Comparison of ENCODE assay signal across 18 cellular contexts in the genomic region with DNA sequence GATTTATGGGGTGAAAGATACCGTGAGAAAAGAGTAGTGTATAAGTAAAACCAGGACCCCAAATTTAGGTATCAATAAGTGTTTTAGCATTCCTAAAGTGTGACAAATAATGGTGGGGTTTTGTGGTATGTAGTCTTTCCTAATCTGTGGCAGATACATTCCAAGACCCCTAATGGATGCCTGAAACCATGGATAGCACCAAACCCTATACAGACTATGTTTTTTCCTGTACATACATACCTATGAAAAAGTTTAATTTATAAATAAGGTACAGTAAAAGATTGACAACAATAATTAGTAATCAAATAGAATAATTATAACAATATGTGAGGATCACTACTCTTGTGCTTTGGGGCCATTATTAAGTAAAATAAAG. TPM values are rescaled to one million over a fixed set of nuclear protein-coding genes. Genes with fewer than 3 reads are reported as not detected.
DNase-seq lines count a peak whose midpoint lies in the region; ATAC-seq and TF ChIP-seq lines count a peak whose summit lies in the region.
"Had no signal": no experiment of that assay in that cellular context is flagged by ENCODE, and none has a peak within 500 bp of the region (broad histone marks: within the 10 kb centered on the region; RNA-seq: fewer than 3 reads in every experiment).

No MANE protein-coding gene starts in this region.

- no peak overlapping the region for H3K4me2 ChIP-seq in MM.1S (ENCODE audit: low read depth, low read length)

- H3K79me2 ChIP-seq in MM.1S (ENCODE audit: low read length) = no peaks in the 10 kb centered on the region

- H3K27me3 Mint-ChIP-seq in activated T-cell treated with anti-CD3 and anti-CD28 coated beads, Interleukin-2, amount 50 U/mL, for 24 hours = peaks cover 6% of the 10 kb centered on the region
- peaks cover 3% of the 10 kb centered on the region for H3K27me3 Mint-ChIP-seq in HFFc6 (ENCODE audit: insufficient read depth)
- H3K27me3 Mint-ChIP-seq in activated naive CD8-positive, alpha-beta T cell treated with anti-CD3 and anti-CD28 coated beads, Interleukin-2, amount 50 U/mL, for 24 hours = peaks cover 3% of the 10 kb centered on the region
- no peaks in the 10 kb centered on the region for H3K27me3 Mint-ChIP-seq in osteocyte (ENCODE audit: unreplicated experiment)

- H3K27ac Mint-ChIP-seq in activated T-cell treated with anti-CD3 and anti-CD28 coated beads, Interleukin-2, amount 50 U/mL, for 24 hours = peak overlapping the region; percentile 94
- peak overlapping the region; percentile 89; the same call in 1 of the 2 replicates for H3K27ac Mint-ChIP-seq in HFFc6
- H3K27ac Mint-ChIP-seq in activated naive CD8-positive, alpha-beta T cell treated with anti-CD3 and anti-CD28 coated beads, Interleukin-2, amount 50 U/mL, for 24 hours = peak overlapping the region; percentile 92
- peak overlapping the region; percentile 6 for H3K27ac Mint-ChIP-seq in osteocyte (ENCODE audit: unreplicated experiment)
- H3K27ac Mint-ChIP-seq: activated CD4-positive, alpha-beta memory T cell treated with anti-CD3 and anti-CD28 coated beads, Interleukin-2, amount 10 ng/mL, durations not matched to agents 7 days and 5 days had no signal

- H3K9me2 ChIP-seq in MM.1S (replicated peaks; ENCODE audit: insufficient read depth, low read length) = no peaks in the 10 kb centered on the region

- H3K36me3 ChIP-seq in upper lobe of right lung = no peaks in the 10 kb centered on the region
- H3K36me3 ChIP-seq in MM.1S (replicated peaks; ENCODE audit: insufficient read depth, low read length) = no peaks in the 10 kb centered on the region
- H3K36me3 ChIP-seq: ascending aorta, heart left ventricle, prostate gland had no signal

- no peak overlapping the region for H2AFZ ChIP-seq in MM.1S (ENCODE audit: low read length)

- no peaks in the 10 kb centered on the region for H3K36me3 Mint-ChIP-seq in activated T-cell treated with anti-CD3 and anti-CD28 coated beads, Interleukin-2, amount 50 U/mL, for 24 hours (ENCODE audit: low read depth)
- H3K36me3 Mint-ChIP-seq in HFFc6 (ENCODE audit: low read depth) (no peaks in the 10 kb centered on the region), osteocyte (ENCODE audit: unreplicated experiment) (no peaks in the 10 kb centered on the region)
- H3K36me3 Mint-ChIP-seq in activated naive CD8-positive, alpha-beta T cell treated with anti-CD3 and anti-CD28 coated beads, Interleukin-2, amount 50 U/mL, for 24 hours (ENCODE audit: low read depth) = peaks cover 3% of the 10 kb centered on the region

- H3K9me3 Mint-ChIP-seq in activated T-cell treated with anti-CD3 and anti-CD28 coated beads, Interleukin-2, amount 50 U/mL, for 24 hours = no peaks in the 10 kb centered on the region
- H3K9me3 Mint-ChIP-seq in HFFc6 = no peaks in the 10 kb centered on the region
- H3K9me3 Mint-ChIP-seq in activated naive CD8-positive, alpha-beta T cell treated with anti-CD3 and anti-CD28 coated beads, Interleukin-2, amount 50 U/mL, for 24 hours = no peaks in the 10 kb centered on the region
- no peaks in the 10 kb centered on the region for H3K9me3 Mint-ChIP-seq in osteocyte (ENCODE audit: unreplicated experiment)
- H3K9me3 Mint-ChIP-seq: activated CD4-positive, alpha-beta memory T cell treated with anti-CD3 and anti-CD28 coated beads, Interleukin-2, amount 10 ng/mL, durations not matched to agents 7 days and 5 days; central memory CD8-positive, alpha-beta T cell had no signal

- no peak overlapping the region for H3K4me3 ChIP-seq in upper lobe of right lung
- no peak overlapping the region for H3K4me3 ChIP-seq in MM.1S (ENCODE audit: low read length)
- H3K4me3 ChIP-seq: ascending aorta, heart left ventricle, prostate gland had no signal

- intact Hi-C loops in upper lobe of right lung (cut with DNase I) = no loop called here

- H3K27me3 ChIP-seq in upper lobe of right lung (no peaks in the 10 kb centered on the region), MM.1S (replicated peaks; ENCODE audit: insufficient read depth, low read length) (no peaks in the 10 kb centered on the region)
- H3K27me3 ChIP-seq: ascending aorta, heart left ventricle had no signal

- ATAC-seq in activated naive CD8-positive, alpha-beta T cell treated with anti-CD3 and anti-CD28 coated beads, Interleukin-2, amount 50 U/mL, for 24 hours = no peak
- ATAC-seq in upper lobe of right lung = no peak
- ATAC-seq: heart left ventricle had no signal

- TF ChIP-seq CTCF in HFFc6 (IDR thresholded peaks at IDR 0.05) (no peak), osteocyte (IDR thresholded peaks at IDR 0.05) (no peak), upper lobe of right lung (IDR thresholded peaks at IDR 0.05) (no peak), MM.1S (IDR thresholded peaks at IDR 0.05; ENCODE audit: low read length) (no peak)

- H3K4me1 Mint-ChIP-seq in activated T-cell treated with anti-CD3 and anti-CD28 coated beads, Interleukin-2, amount 50 U/mL, for 24 hours (ENCODE audit: low read depth) = peaks cover 34% of the 10 kb centered on the region
- H3K4me1 Mint-ChIP-seq in HFFc6 (ENCODE audit: low read depth) (peaks cover 35% of the 10 kb centered on the region), osteocyte (ENCODE audit: unreplicated experiment) (peaks cover 10% of the 10 kb centered on the region)
- peaks cover 38% of the 10 kb centered on the region for H3K4me1 Mint-ChIP-seq in activated naive CD8-positive, alpha-beta T cell treated with anti-CD3 and anti-CD28 coated beads, Interleukin-2, amount 50 U/mL, for 24 hours
- H3K4me1 Mint-ChIP-seq: central memory CD8-positive, alpha-beta T cell had no signal

- no peak for DNase-seq in activated T-cell treated with anti-CD3 and anti-CD28 coated beads, Interleukin-2, amount 50 U/mL, for 24 hours
- DNase-seq in activated T-cell treated with anti-CD3 and anti-CD28 coated beads for 4 hours (no peak), HFFc6 (no peak), osteocyte (ENCODE audit: extremely low spot score, unreplicated experiment) (no peak), upper lobe of right lung (no peak), foreskin melanocyte (no peak), MM.1S (no peak)
- DNase-seq in activated naive CD8-positive, alpha-beta T cell treated with anti-CD3 and anti-CD28 coated beads, Interleukin-2, amount 50 U/mL, for 24 hours = no peak
- DNase-seq: activated CD4-positive, alpha-beta memory T cell treated with anti-CD3 and anti-CD28 coated beads, Interleukin-2, amount 10 ng/mL, durations not matched to agents 7 days and 5 days; DMS79 treated with DMSO at 0.1 percent for 48 hours; heart left ventricle; left cardiac atrium; NCI-H1694 treated with DMSO at 0.1 percent for 48 hours; NCI-H748 treated with DMSO at 0.1 percent for 48 hours; Right ventricle myocardium superior had no signal

- no peaks in the 10 kb centered on the region for H4K20me1 ChIP-seq in MM.1S (ENCODE audit: insufficient read depth, low read length)

- H3K4me1 ChIP-seq in upper lobe of right lung (no peaks in the 10 kb centered on the region), MM.1S (ENCODE audit: low read length) (no peaks in the 10 kb centered on the region)
- H3K4me1 ChIP-seq: ascending aorta, prostate gland had no signal

- no peak overlapping the region for H3K4me3 Mint-ChIP-seq in activated T-cell treated with anti-CD3 and anti-CD28 coated beads, Interleukin-2, amount 50 U/mL, for 24 hours
- H3K4me3 Mint-ChIP-seq in HFFc6 (no peak overlapping the region), osteocyte (ENCODE audit: unreplicated experiment) (no peak overlapping the region)
- H3K4me3 Mint-ChIP-seq in activated naive CD8-positive, alpha-beta T cell treated with anti-CD3 and anti-CD28 coated beads, Interleukin-2, amount 50 U/mL, for 24 hours = no peak overlapping the region
- H3K4me3 Mint-ChIP-seq: activated CD4-positive, alpha-beta memory T cell treated with anti-CD3 and anti-CD28 coated beads, Interleukin-2, amount 10 ng/mL, durations not matched to agents 7 days and 5 days; central memory CD8-positive, alpha-beta T cell had no signal

- no peaks in the 10 kb centered on the region for H3K9me3 ChIP-seq in upper lobe of right lung
- no peaks in the 10 kb centered on the region for H3K9me3 ChIP-seq in MM.1S (replicated peaks; ENCODE audit: insufficient read depth, low read length)
- H3K9me3 ChIP-seq: ascending aorta, heart left ventricle, prostate gland had no signal

- H3K9ac ChIP-seq in MM.1S (ENCODE audit: low read length) = no peak overlapping the region

- H3F3A ChIP-seq in MM.1S (ENCODE audit: insufficient read depth, low read length) = no peaks in the 10 kb centered on the region

- H3K27ac ChIP-seq in upper lobe of right lung (no peak overlapping the region), MM.1S (ENCODE audit: low read length) (no peak overlapping the region)
- H3K27ac ChIP-seq: ascending aorta, heart left ventricle, prostate gland had no signal

RNA-seq across cellular contexts. Expression of a gene that starts 14.4 kb away (rescaled TPM):
- 10 to 100 TPM; 13.4 to 21.9 (median 15.6) TPM for total RNA-seq in HFFc6 (2021; fragmentation: NEBNext Ultra II Directional; extraction: Animal tissue kit (Norgen Biotek cat#: 25700))
- total RNA-seq in osteocyte = 42.7 and 46.9 TPM in 2 replicates
- total RNA-seq in upper lobe of right lung = 37.7 TPM

RNA-seq across cellular contexts. Expression of a gene that starts 40.3 kb away (rescaled TPM):
- total RNA-seq in HFFc6 (2021; fragmentation: NEBNext Ultra II Directional; extraction: Animal tissue kit (Norgen Biotek cat#: 25700)) = 100 to 1,000 TPM; 521 to 616 (median 544) TPM
- total RNA-seq in osteocyte = 182 and 197 TPM in 2 replicates
- total RNA-seq in upper lobe of right lung = 40.3 TPM

Comparison
In these comparisons a context has a peak if more than half of its experiments do, and no peak if none do; other contexts are left out.
1. H3K27ac Mint-ChIP-seq: peak in every context shown above with its lines; median percentile 94 in activated T-cell treated with anti-CD3 and anti-CD28 coated beads, Interleukin-2, amount 50 U/mL, for 24 hours; 92 in activated naive CD8-positive, alpha-beta T cell treated with anti-CD3 and anti-CD28 coated beads, Interleukin-2, amount 50 U/mL, for 24 hours; 89 in HFFc6; 6 in osteocyte.